ENCODE assay signal across 2 cellular contexts in genomic region chr5:38556599-38557308, GRCh38.
TF ChIP-seq lines count a peak whose summit lies in the region.

Gene LIFR (minus strand): TSS chr5:38556646. CDS start chr5:38530647, 25,999 bp downstream.

TF ChIP-seq in HEK293, 187 proteins besides CTCF, POLR2A, EP300 and RAD21 (continues in another document):
- TF ChIP-seq ZNF645 (tag by site-specific recombination; IDR thresholded peaks at IDR 0.05) (no peak), BCL11A (tag by site-specific recombination; IDR thresholded peaks at IDR 0.05; ENCODE audit: low read depth) (no peak), GLIS2 (tag by site-specific recombination; IDR thresholded peaks at IDR 0.05) (peak; percentile 92), ZSCAN18 (tag by site-specific recombination; IDR thresholded peaks at IDR 0.05) (no peak), ZNF426 (tag by site-specific recombination; IDR thresholded peaks at IDR 0.05) (no peak), ZNF621 (tag by site-specific recombination; IDR thresholded peaks at IDR 0.05) (no peak), MZF1 (tag by site-specific recombination; IDR thresholded peaks at IDR 0.05; ENCODE audit: borderline replicate concordance) (peak; percentile 53; the same call in 1 of the 2 replicates), ELK4 (IDR thresholded peaks at IDR 0.05; ENCODE audit: borderline replicate concordance, low read depth, low read length) (no peak), ZNF302 (tag by site-specific recombination; IDR thresholded peaks at IDR 0.05; ENCODE audit: low read depth) (no peak), ZNF26 (tag by site-specific recombination; IDR thresholded peaks at IDR 0.05) (no peak), PBX3 (CRISPR knock-in tag; IDR thresholded peaks at IDR 0.05) (peak; percentile 66; the same call in 1 of the 2 replicates), ZNF626 (tag by site-specific recombination; IDR thresholded peaks at IDR 0.05) (no peak), ZBTB48 (tag by site-specific recombination; IDR thresholded peaks at IDR 0.05) (0 out of 2 replicates have a peak, but pooled peaks have one; percentile 41), ZNF654 (tag by site-specific recombination; IDR thresholded peaks at IDR 0.05; ENCODE audit: low read depth) (no peak), ZNF580 (tag by site-specific recombination; IDR thresholded peaks at IDR 0.05) (no peak), TRIM28 (IDR thresholded peaks at IDR 0.05; ENCODE audit: borderline replicate concordance, low read length) (no peak), ZNF76 (tag by site-specific recombination; IDR thresholded peaks at IDR 0.05; ENCODE audit: borderline replicate concordance, low read depth) (peak; percentile 69; the same call in 1 of the 2 replicates), ZNF366 (tag by site-specific recombination; conservative IDR thresholded peaks at IDR 0.05) (peak; percentile 87), GLI2 (tag by site-specific recombination; IDR thresholded peaks at IDR 0.05; ENCODE audit: borderline replicate concordance, low read depth) (no peak), ZNF23 (tag by site-specific recombination; IDR thresholded peaks at IDR 0.05; ENCODE audit: borderline replicate concordance) (no peak), ZNF146 (tag by site-specific recombination; IDR thresholded peaks at IDR 0.05) (0 out of 2 replicates have a peak, but pooled peaks have one; percentile 7), ZBTB1 (tag by site-specific recombination; IDR thresholded peaks at IDR 0.05) (no peak), ZNF768 (tag by site-specific recombination; IDR thresholded peaks at IDR 0.05) (peak; percentile 17; the same call in 1 of the 2 replicates), ZNF19 (tag by site-specific recombination; IDR thresholded peaks at IDR 0.05; ENCODE audit: low read depth) (no peak), ZNF837 (tag by site-specific recombination; IDR thresholded peaks at IDR 0.05) (no peak), ZNF423 (tag by site-specific recombination; IDR thresholded peaks at IDR 0.05) (peak; percentile 24; the same call in 1 of the 2 replicates)

TF ChIP-seq in H1, 55 proteins besides CTCF, POLR2A, EP300 and RAD21 (continued from another document):
- TF ChIP-seq SIN3A (conservative IDR thresholded peaks at IDR 0.05 in 1 of 2, IDR thresholded peaks at IDR 0.05 in 1 of 2; ENCODE audit: low read depth in 1 of 2, low read length in 2 of 2) = peak in 1 of 2 experiments; percentile 4; a peak in 1 of 4 replicates
- no peak for TF ChIP-seq BRCA1 (IDR thresholded peaks at IDR 0.05; ENCODE audit: low read depth, low read length)
- TF ChIP-seq RBBP5 (IDR thresholded peaks at IDR 0.05; ENCODE audit: borderline replicate concordance, low read depth, low read length) = peak; percentile 88; the same call in 1 of the 2 replicates
- no peak for TF ChIP-seq SP2 (IDR thresholded peaks at IDR 0.05; ENCODE audit: low read length)
- TF ChIP-seq NANOG (IDR thresholded peaks at IDR 0.05; ENCODE audit: insufficient read depth, low read depth, low read length, poor library complexity, severe bottlenecking) = no peak
- peak; percentile 31; the same call in 1 of the 2 replicates for TF ChIP-seq SUZ12 (IDR thresholded peaks at IDR 0.05; ENCODE audit: low read length)
- no peak for TF ChIP-seq CBX5 (IDR thresholded peaks at IDR 0.05; ENCODE audit: low read depth, low read length)
- TF ChIP-seq ASH2L (IDR thresholded peaks at IDR 0.05; ENCODE audit: low read length) = peak; percentile 97
- TF ChIP-seq YY1 (IDR thresholded peaks at IDR 0.05; ENCODE audit: low read depth, low read length) = peak; percentile 6; the same call in 1 of the 2 replicates
- TF ChIP-seq CTBP2 (IDR thresholded peaks at IDR 0.05; ENCODE audit: borderline replicate concordance, insufficient read depth, insufficient read length, low read length) = no peak
- 0 out of 2 replicates have a peak, but pooled peaks have one; percentile 13 for TF ChIP-seq JUND (IDR thresholded peaks at IDR 0.05; ENCODE audit: low read length)
- TF ChIP-seq TCF12 (IDR thresholded peaks at IDR 0.05; ENCODE audit: low read depth, low read length) = no peak
- TF ChIP-seq RXRA (IDR thresholded peaks at IDR 0.05; ENCODE audit: insufficient read depth, low read depth, low read length) = no peak
- TF ChIP-seq PHF8 (conservative IDR thresholded peaks at IDR 0.05; ENCODE audit: low read depth, low read length) = peak; percentile 91
- peak; percentile 29; the same call in 1 of the 2 replicates for TF ChIP-seq GABPA (IDR thresholded peaks at IDR 0.05; ENCODE audit: borderline replicate concordance, insufficient read depth, low read length)
- peak; percentile 78 for TF ChIP-seq TAF1 (IDR thresholded peaks at IDR 0.05; ENCODE audit: low read depth, low read length)
- TF ChIP-seq KDM4A (IDR thresholded peaks at IDR 0.05; ENCODE audit: low read depth, low read length, severe bottlenecking) = peak; percentile 64
- TF ChIP-seq TAF7 (optimal IDR thresholded peaks at IDR 0.05; ENCODE audit: borderline replicate concordance, low read depth, low read length) = peak; percentile 49
- TF ChIP-seq TBP (IDR thresholded peaks at IDR 0.05; ENCODE audit: low read depth, low read length) = peak; percentile 56; the same call in 1 of the 2 replicates
- TF ChIP-seq POU5F1 (IDR thresholded peaks at IDR 0.05; ENCODE audit: low read depth, low read length) = no peak
- TF ChIP-seq CREB1 (IDR thresholded peaks at IDR 0.05) = no peak
- 0 out of 4 replicates have a peak, but pooled peaks have one; percentile 9 to 42 for TF ChIP-seq HDAC2 (IDR thresholded peaks at IDR 0.05; ENCODE audit: borderline replicate concordance in 1 of 2, low read depth in 2 of 2, low read length in 2 of 2)
